8 cellular contexts compared by ENCODE assay signal in genomic region chr9:93577940-93578682, GRCh38.
A peak's percentile ranks its signal among the peaks of the same experiment; 100 is the strongest.
DNase-seq lines count a peak whose midpoint lies in the region; ATAC-seq lines count a peak whose summit lies in the region.

No MANE protein-coding gene starts in this region.

- peak overlapping the region; percentile 87 for H3K9ac ChIP-seq in adipocyte (ENCODE audit: low read length)
- H3K9ac ChIP-seq in iPS-20b (ENCODE audit: low read depth, low read length), result no peak overlapping the region
- H3K9ac ChIP-seq in subcutaneous abdominal adipose tissue (ENCODE audit: low read length in 5 of 5), result peak overlapping the region in 4 of 5 donors; percentile 66 to 85 (median 78)

- H3K9me3 ChIP-seq in adipocyte (ENCODE audit: control insufficient read depth, low read length) (no peaks in the 10 kb centered on the region), iPS-20b (ENCODE audit: insufficient read depth, low read depth, low read length) (no peaks in the 10 kb centered on the region), subcutaneous abdominal adipose tissue (ENCODE audit: control insufficient read depth in 5 of 5, low read length in 5 of 5) (no peaks in the 10 kb centered on the region)

- no peak overlapping the region for H3K27ac ChIP-seq in iPS-20b (ENCODE audit: low read length)
- peak overlapping the region; percentile 42 for H3K27ac ChIP-seq in subcutaneous abdominal adipose tissue (ENCODE audit: low read depth, low read length)

- H3K9me3 Mint-ChIP-seq in T-helper 1 cell treated with Interleukin-12 subunit alpha and Interleukin-12 subunit beta and Interleukin-4 antibody, amounts not matched to agents 30 μg/mL and 1 μg/mL, for 36 hours, result peaks cover 8% of the 10 kb centered on the region

- peaks cover 9% of the 10 kb centered on the region for H3K36me3 Mint-ChIP-seq in T-helper 1 cell treated with Interleukin-12 subunit alpha and Interleukin-12 subunit beta and Interleukin-4 antibody, amounts not matched to agents 30 μg/mL and 1 μg/mL, for 36 hours (ENCODE audit: low read depth)

- DNase-seq in T-helper 1 cell (no peak), adipocyte (ENCODE audit: low read depth) (peak; percentile 34), retina (no peak)

- no peaks in the 10 kb centered on the region for H3K27me3 Mint-ChIP-seq in T-helper 1 cell treated with Interleukin-12 subunit alpha and Interleukin-12 subunit beta and Interleukin-4 antibody, amounts not matched to agents 30 μg/mL and 1 μg/mL, for 36 hours (ENCODE audit: low read depth)

- no peaks in the 10 kb centered on the region for H3K27me3 ChIP-seq in adipocyte (replicated peaks; ENCODE audit: control insufficient read depth, insufficient read depth, low read length)
- peaks cover 21% of the 10 kb centered on the region for H3K27me3 ChIP-seq in iPS-20b (ENCODE audit: insufficient read depth, low read length)
- H3K27me3 ChIP-seq in subcutaneous abdominal adipose tissue (ENCODE audit: control insufficient read depth in 5 of 5, insufficient read depth in 4 of 5, low read length in 5 of 5), result no peaks in the 10 kb centered on the region

- H3K4me1 ChIP-seq in adipocyte (ENCODE audit: control insufficient read depth, insufficient read depth, low read length) (peaks cover 22% of the 10 kb centered on the region), iPS-20b (ENCODE audit: insufficient read depth, low read length) (peaks cover 9% of the 10 kb centered on the region), subcutaneous abdominal adipose tissue (ENCODE audit: control insufficient read depth in 5 of 5, insufficient read depth in 5 of 5, low read length in 5 of 5) (peaks cover 2 to 68% (median 55%) of the 10 kb centered on the region in 5 donors)

- ATAC-seq in HG03108 (IDR thresholded peaks at IDR 0.05; ENCODE audit: unreplicated experiment), result no peak
- no peak for ATAC-seq in GM19328 (IDR thresholded peaks at IDR 0.05; ENCODE audit: unreplicated experiment)

- H3K4me1 Mint-ChIP-seq in T-helper 1 cell treated with Interleukin-12 subunit alpha and Interleukin-12 subunit beta and Interleukin-4 antibody, amounts not matched to agents 30 μg/mL and 1 μg/mL, for 36 hours (ENCODE audit: low read depth), result peaks cover 25% of the 10 kb centered on the region

- H3K4me3 ChIP-seq in adipocyte (ENCODE audit: low read length) (peak overlapping the region; percentile 89), iPS-20b (ENCODE audit: low read length) (peak overlapping the region; percentile 75), subcutaneous abdominal adipose tissue (ENCODE audit: low read depth in 1 of 5, low read length in 5 of 5) (peak overlapping the region; percentile 69 to 82 (median 79))

- peak overlapping the region; percentile 83 for H3K27ac Mint-ChIP-seq in T-helper 1 cell treated with Interleukin-12 subunit alpha and Interleukin-12 subunit beta and Interleukin-4 antibody, amounts not matched to agents 30 μg/mL and 1 μg/mL, for 36 hours

- H3K4me3 Mint-ChIP-seq in T-helper 1 cell treated with Interleukin-12 subunit alpha and Interleukin-12 subunit beta and Interleukin-4 antibody, amounts not matched to agents 30 μg/mL and 1 μg/mL, for 36 hours, result peak overlapping the region; percentile 87

- H3K36me3 ChIP-seq in adipocyte (ENCODE audit: control insufficient read depth, insufficient read depth, low read length, severe bottlenecking) (no peaks in the 10 kb centered on the region), iPS-20b (ENCODE audit: insufficient read depth, low read depth, low read length) (no peaks in the 10 kb centered on the region), subcutaneous abdominal adipose tissue (ENCODE audit: control insufficient read depth in 5 of 5, insufficient read depth in 5 of 5, low read length in 5 of 5) (no peaks in the 10 kb centered on the region)
